In genomic region chr2:162166745-162167144, GRCh38 we compare ENCODE assay signal across 25 cellular contexts. TPM values are rescaled to one million over a fixed set of nuclear protein-coding genes. Genes with fewer than 3 reads are reported as not detected.
A peak's percentile ranks its signal among the peaks of the same experiment; 100 is the strongest.
DNase-seq lines count a peak whose midpoint lies in the region; ATAC-seq lines count a peak whose summit lies in the region.
"Had no signal": no experiment of that assay in that cellular context is flagged by ENCODE, and none has a peak within 500 bp of the region (broad histone marks: within the 10 kb centered on the region; RNA-seq: fewer than 3 reads in every experiment).

No MANE protein-coding gene starts in this region.

- peak overlapping the region in 1 of 2 donors; percentile 6 for H3K4me3 Mint-ChIP-seq in activated T-cell treated with anti-CD3 and anti-CD28 coated beads, Interleukin-2, amount 50 U/mL, for 72 hours
- H3K4me3 Mint-ChIP-seq in activated T-cell treated with anti-CD3 and anti-CD28 coated beads, Interleukin-2, amount 50 U/mL, for 4 hours, result no peak overlapping the region
- H3K4me3 Mint-ChIP-seq in stimulated activated effector memory CD8-positive, alpha-beta T cell treated with anti-CD3 and anti-CD28 coated beads, Interleukin-12 subunit alpha, Interleukin-12 subunit beta, amount 100 ng/mL, for 72 hours, result no peak overlapping the region
- H3K4me3 Mint-ChIP-seq: CD14-positive monocyte; CD4-positive, alpha-beta memory T cell; CD4-positive, CD25-positive, alpha-beta regulatory T cell; CD8-positive, alpha-beta memory T cell had no signal

- DNase-seq in activated T-cell treated with anti-CD3 and anti-CD28 coated beads, Interleukin-2, amount 50 U/mL, for 72 hours, result no peak
- DNase-seq in activated T-cell treated with anti-CD3 and anti-CD28 coated beads, Interleukin-2, amount 50 U/mL, for 4 hours, result no peak
- no peak for DNase-seq in stimulated activated effector memory CD8-positive, alpha-beta T cell treated with anti-CD3 and anti-CD28 coated beads, Interleukin-12 subunit alpha, Interleukin-12 subunit beta, amount 100 ng/mL, for 72 hours (ENCODE audit: low spot score in 2 of 2)
- DNase-seq: 8988T; ACHN; BE2C; C1 segment of cervical spinal cord; CD4-positive, alpha-beta memory T cell; CD4-positive, CD25-positive, alpha-beta regulatory T cell; CD8-positive, alpha-beta memory T cell; COR-L47; DMS 273 treated with DMSO at 0.1 percent for 48 hours; DMS53; DMS79; DND-41; EL; GDM1 had no signal

- H3K4me1 Mint-ChIP-seq in activated T-cell treated with anti-CD3 and anti-CD28 coated beads, Interleukin-2, amount 50 U/mL, for 72 hours (ENCODE audit: low read depth), result peaks cover 26% of the 10 kb centered on the region
- no peaks in the 10 kb centered on the region for H3K4me1 Mint-ChIP-seq in activated T-cell treated with anti-CD3 and anti-CD28 coated beads, Interleukin-2, amount 50 U/mL, for 4 hours (ENCODE audit: low read depth)
- H3K4me1 Mint-ChIP-seq in stimulated activated effector memory CD8-positive, alpha-beta T cell treated with anti-CD3 and anti-CD28 coated beads, Interleukin-12 subunit alpha, Interleukin-12 subunit beta, amount 100 ng/mL, for 72 hours, result no peaks in the 10 kb centered on the region
- H3K4me1 Mint-ChIP-seq: CD14-positive monocyte; CD4-positive, alpha-beta memory T cell; CD4-positive, CD25-positive, alpha-beta regulatory T cell had no signal

- no peaks in the 10 kb centered on the region for H3K36me3 Mint-ChIP-seq in activated T-cell treated with anti-CD3 and anti-CD28 coated beads, Interleukin-2, amount 50 U/mL, for 72 hours (ENCODE audit: insufficient read depth in 2 of 2)
- H3K36me3 Mint-ChIP-seq in activated T-cell treated with anti-CD3 and anti-CD28 coated beads, Interleukin-2, amount 50 U/mL, for 4 hours (ENCODE audit: insufficient read depth), result no peaks in the 10 kb centered on the region
- no peaks in the 10 kb centered on the region for H3K36me3 Mint-ChIP-seq in stimulated activated effector memory CD8-positive, alpha-beta T cell treated with anti-CD3 and anti-CD28 coated beads, Interleukin-12 subunit alpha, Interleukin-12 subunit beta, amount 100 ng/mL, for 72 hours
- H3K36me3 Mint-ChIP-seq: CD14-positive monocyte; CD4-positive, alpha-beta memory T cell; CD4-positive, CD25-positive, alpha-beta regulatory T cell; CD8-positive, alpha-beta memory T cell had no signal

- H3K27me3 Mint-ChIP-seq in activated T-cell treated with anti-CD3 and anti-CD28 coated beads, Interleukin-2, amount 50 U/mL, for 72 hours (ENCODE audit: low read depth), result peaks cover 20% of the 10 kb centered on the region
- peaks cover 18% of the 10 kb centered on the region for H3K27me3 Mint-ChIP-seq in activated T-cell treated with anti-CD3 and anti-CD28 coated beads, Interleukin-2, amount 50 U/mL, for 4 hours (ENCODE audit: low read depth)

- H3K27ac Mint-ChIP-seq in activated T-cell treated with anti-CD3 and anti-CD28 coated beads, Interleukin-2, amount 50 U/mL, for 72 hours, result no peak overlapping the region
- no peak overlapping the region for H3K27ac Mint-ChIP-seq in stimulated activated effector memory CD8-positive, alpha-beta T cell treated with anti-CD3 and anti-CD28 coated beads, Interleukin-12 subunit alpha, Interleukin-12 subunit beta, amount 100 ng/mL, for 72 hours
- H3K27ac Mint-ChIP-seq: CD14-positive monocyte; CD4-positive, alpha-beta memory T cell; CD4-positive, CD25-positive, alpha-beta regulatory T cell; CD8-positive, alpha-beta memory T cell had no signal

- ATAC-seq in activated T-cell treated with anti-CD3 and anti-CD28 coated beads, Interleukin-2, amount 50 U/mL, for 72 hours (replicated peaks in 1 of 2), result peak; percentile 46 to 80
- no peak for ATAC-seq in activated T-cell treated with anti-CD3 and anti-CD28 coated beads, Interleukin-2, amount 50 U/mL, for 4 hours
- ATAC-seq in HG02610 (IDR thresholded peaks at IDR 0.05; ENCODE audit: unreplicated experiment) (peak; percentile 48), HG03342 (IDR thresholded peaks at IDR 0.05; ENCODE audit: unreplicated experiment) (no peak), HG03280 (IDR thresholded peaks at IDR 0.05; ENCODE audit: unreplicated experiment) (no peak)
- peak; percentile 69 for ATAC-seq in stimulated activated effector memory CD8-positive, alpha-beta T cell treated with anti-CD3 and anti-CD28 coated beads, Interleukin-12 subunit alpha, Interleukin-12 subunit beta, amount 100 ng/mL, for 72 hours

- H3K9me3 Mint-ChIP-seq in activated T-cell treated with anti-CD3 and anti-CD28 coated beads, Interleukin-2, amount 50 U/mL, for 72 hours, result no peaks in the 10 kb centered on the region
- no peaks in the 10 kb centered on the region for H3K9me3 Mint-ChIP-seq in activated T-cell treated with anti-CD3 and anti-CD28 coated beads, Interleukin-2, amount 50 U/mL, for 4 hours
- H3K9me3 Mint-ChIP-seq in stimulated activated effector memory CD8-positive, alpha-beta T cell treated with anti-CD3 and anti-CD28 coated beads, Interleukin-12 subunit alpha, Interleukin-12 subunit beta, amount 100 ng/mL, for 72 hours, result no peaks in the 10 kb centered on the region
- H3K9me3 Mint-ChIP-seq: CD14-positive monocyte; CD4-positive, alpha-beta memory T cell; CD4-positive, CD25-positive, alpha-beta regulatory T cell; CD8-positive, alpha-beta memory T cell had no signal

RNA-seq across cellular contexts. Expression of gene GCG, which starts 14.7 kb away (rescaled TPM):
- not detected for total RNA-seq in activated T-cell treated with anti-CD3 and anti-CD28 coated beads, Interleukin-2, amount 50 U/mL, for 72 hours
- not detected for total RNA-seq in activated T-cell treated with anti-CD3 and anti-CD28 coated beads, Interleukin-2, amount 50 U/mL, for 4 hours
- total RNA-seq: A673; CD4-positive, alpha-beta memory T cell; CD4-positive, CD25-positive, alpha-beta regulatory T cell; CD8-positive, alpha-beta memory T cell; Daoy; G401; GM12878 had no signal

Comparison
In these comparisons a context has a peak if more than half of its experiments do, and no peak if none do; other contexts are left out.
1. ATAC-seq: peak in activated T-cell treated with anti-CD3 and anti-CD28 coated beads, Interleukin-2, amount 50 U/mL, for 72 hours (2 of 2), HG02610 (single experiment) and stimulated activated effector memory CD8-positive, alpha-beta T cell treated with anti-CD3 and anti-CD28 coated beads, Interleukin-12 subunit alpha, Interleukin-12 subunit beta, amount 100 ng/mL, for 72 hours (single experiment); none in activated T-cell treated with anti-CD3 and anti-CD28 coated beads, Interleukin-2, amount 50 U/mL, for 4 hours (0 of 2), HG03342 (single experiment) and HG03280 (single experiment).